ENCODE assay signal across 8 cellular contexts in genomic region chr1:155004352-155005075, GRCh38. TPM values are rescaled to one million over a fixed set of nuclear protein-coding genes. Genes with fewer than 3 reads are reported as not detected.
DNase-seq lines count a peak whose midpoint lies in the region; ATAC-seq and TF ChIP-seq lines count a peak whose summit lies in the region.

No MANE protein-coding gene starts in this region.

- no peaks in the 10 kb centered on the region for H3K27me3 ChIP-seq in esophagus muscularis mucosa

- no peak for DNase-seq in Calu3
- no peak for DNase-seq in RWPE1 (ENCODE audit: low spot score)
- DNase-seq in esophagus muscularis mucosa (ENCODE audit: extremely low spot score): no peak
- no peak for DNase-seq in osteocyte (ENCODE audit: extremely low spot score, unreplicated experiment)
- DNase-seq in foreskin melanocyte: no peak
- DNase-seq in Ammon's horn (ENCODE audit: low spot score): no peak

- no peaks in the 10 kb centered on the region for H3K9me3 ChIP-seq in esophagus muscularis mucosa

- intact Hi-C loops in Calu3 (cut with micrococcal nuclease; ENCODE audit: unreplicated experiment) (loop anchor here (10.0 kb wide), 1 partner anchor 50 kb away; the partner anchor contains the start of gene ADAM15), esophagus muscularis mucosa (cut with DNase I) (no loop called here)

- no peak for TF ChIP-seq EP300 in esophagus muscularis mucosa (IDR thresholded peaks at IDR 0.05)

- TF ChIP-seq CTCF in Calu3 (IDR thresholded peaks at IDR 0.05; ENCODE audit: unreplicated experiment): no peak
- TF ChIP-seq CTCF in RWPE1 (conservative IDR thresholded peaks at IDR 0.05; ENCODE audit: low read depth): no peak
- TF ChIP-seq CTCF in esophagus muscularis mucosa (IDR thresholded peaks at IDR 0.05): no peak
- no peak for TF ChIP-seq CTCF in osteocyte (IDR thresholded peaks at IDR 0.05)

- no peak for TF ChIP-seq POLR2A in esophagus muscularis mucosa (IDR thresholded peaks at IDR 0.05; ENCODE audit: low read depth)

- CTCF ChIA-PET in Calu3 (lab: Charles Lee): interaction anchor here (0.5 to 1.2 kb wide), 7 partner anchors 8 to 647 kb away, joined by 3 read pairs; partner anchors contain the start of gene ADAM15
- CTCF ChIA-PET in RWPE1 (lab: Yijun Ruan, JAX): interaction anchor here (0.6 to 3.2 kb wide), 2 partner anchors 12 to 445 kb away, joined by 3 to 26 read pairs; no protein-coding TSS in a partner anchor

- H3K36me3 Mint-ChIP-seq in Calu3 (ENCODE audit: insufficient read depth, unreplicated experiment) (peaks cover 52% of the 10 kb centered on the region), osteocyte (ENCODE audit: unreplicated experiment) (no peaks in the 10 kb centered on the region)

- H3K4me3 ChIP-seq in esophagus muscularis mucosa: peak overlapping the region; percentile 80 to 97 (median 92)

- POLR2A ChIA-PET in RWPE1 (lab: Yijun Ruan, JAX; ENCODE audit: low non-redundant PET): interaction anchor here (0.6 to 1.0 kb wide), 3 partner anchors 31 to 192 kb away, joined by 3 to 12 read pairs (median 3); partner anchors contain the start of gene CKS1B

- H3K9me3 Mint-ChIP-seq in Calu3 (ENCODE audit: low read depth, unreplicated experiment) (no peaks in the 10 kb centered on the region), osteocyte (ENCODE audit: unreplicated experiment) (no peaks in the 10 kb centered on the region)

- H3K27ac Mint-ChIP-seq in Calu3 (ENCODE audit: unreplicated experiment) (peak overlapping the region; percentile 93), osteocyte (ENCODE audit: unreplicated experiment) (peak overlapping the region; percentile 96)

- peak overlapping the region; percentile 94 for H3K4me3 Mint-ChIP-seq in Calu3 (ENCODE audit: low read depth, unreplicated experiment)
- H3K4me3 Mint-ChIP-seq in osteocyte (ENCODE audit: unreplicated experiment): peak overlapping the region; percentile 91

- H3K4me1 ChIP-seq in esophagus muscularis mucosa: peaks cover 55 to 75% (median 68%) of the 10 kb centered on the region in 4 donors

- peaks cover 44% of the 10 kb centered on the region for H3K4me1 Mint-ChIP-seq in Calu3 (ENCODE audit: low read depth, unreplicated experiment)
- H3K4me1 Mint-ChIP-seq in osteocyte (ENCODE audit: unreplicated experiment): peaks cover 28% of the 10 kb centered on the region

- H3K27me3 Mint-ChIP-seq in Calu3 (ENCODE audit: unreplicated experiment) (no peaks in the 10 kb centered on the region), osteocyte (ENCODE audit: unreplicated experiment) (no peaks in the 10 kb centered on the region)

- TSS peak; percentile 2 for BruUV-seq in Calu3 (replicated peaks; lab: Mats Ljungman, UMichigan)

- 80% methylated on average over 1 of the region's 5 CpGs for WGBS in esophagus muscularis mucosa

- H3K36me3 ChIP-seq in esophagus muscularis mucosa: peaks cover 0 to 4% (median 2%) of the 10 kb centered on the region in 4 donors

- peak overlapping the region; percentile 100 for H3K27ac ChIP-seq in RWPE1
- peak overlapping the region; percentile 97 to 99 (median 98) for H3K27ac ChIP-seq in esophagus muscularis mucosa (replicated peaks in 1 of 4)

- no peak for ATAC-seq in HG03354 (IDR thresholded peaks at IDR 0.05; ENCODE audit: poor library complexity, severe bottlenecking, unreplicated experiment)
- no peak for ATAC-seq in HG02981 (IDR thresholded peaks at IDR 0.05; ENCODE audit: unreplicated experiment)

RNA-seq across cellular contexts. Expression of gene ZBTB7B, which starts 1.9 kb away (rescaled TPM):
- 64.7 and 64.9 TPM in 2 replicates for total RNA-seq in Calu3 (2022)
- total RNA-seq in esophagus muscularis mucosa: 10 to 100 TPM; 50.0 to 68.9 (median 55.8) TPM
- total RNA-seq in osteocyte: 34.4 and 37.8 TPM in 2 replicates

RNA-seq across cellular contexts. Expression of gene LENEP, which starts 11.1 kb away (rescaled TPM):
- total RNA-seq in Calu3 (2022): 1.1 and 1.5 TPM in 2 replicates
- total RNA-seq in esophagus muscularis mucosa: not detected
- not detected in 2 replicates for total RNA-seq in osteocyte

RNA-seq across cellular contexts. Expression of gene FLAD1, which starts 21.4 kb away (rescaled TPM):
- total RNA-seq in Calu3 (2022) (74.3 and 75.1 TPM in 2 replicates), esophagus muscularis mucosa (10 to 100 TPM; 19.5 to 29.6 (median 23.0) TPM), osteocyte (30.2 and 31.2 TPM in 2 replicates)

RNA-seq across cellular contexts. Expression of gene DCST2, which starts 29.1 kb away (rescaled TPM):
- 1.4 and 1.5 TPM in 2 replicates for total RNA-seq in Calu3 (2022)
- under 1 TPM in 2 of 4 donors, not detected in 2; 0.11 to 0.19 TPM for total RNA-seq in esophagus muscularis mucosa
- total RNA-seq in osteocyte: 0.75 and 1.0 TPM in 2 replicates

RNA-seq across cellular contexts. Expression of gene DCST1, which starts 29.1 kb away (rescaled TPM):
- total RNA-seq in Calu3 (2022) (0.17 TPM in 1 of 2 replicates, not detected in the other), esophagus muscularis mucosa (under 1 TPM in 1 of 4 donors, not detected in 3; 0.42 TPM), osteocyte (not detected in 2 replicates)
